Comparison of ENCODE assay signal across 17 cellular contexts in the genomic region with DNA sequence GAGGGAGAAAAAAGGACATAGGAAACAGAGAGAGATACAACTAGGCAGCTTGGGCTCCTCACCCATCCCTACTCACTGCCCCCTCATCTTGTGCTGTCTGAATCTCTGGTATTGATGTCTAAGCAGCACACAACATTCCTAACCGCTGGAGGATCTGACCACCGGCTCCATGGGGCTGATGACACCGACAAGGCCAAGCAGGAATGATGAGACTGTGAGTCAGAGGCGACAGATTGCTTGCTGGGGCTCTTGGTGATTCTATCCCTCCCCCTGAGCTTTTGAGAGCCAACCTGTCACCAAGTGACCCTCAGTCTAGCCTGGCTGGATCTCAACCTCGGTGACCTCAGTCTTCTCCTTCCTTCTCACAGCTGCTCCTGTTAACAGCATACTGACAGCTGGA. TPM values are rescaled to one million over a fixed set of nuclear protein-coding genes. Genes with fewer than 3 reads are reported as not detected.
DNase-seq lines count a peak whose midpoint lies in the region; ATAC-seq and TF ChIP-seq lines count a peak whose summit lies in the region.
"Had no signal": no experiment of that assay in that cellular context is flagged by ENCODE, and none has a peak within 500 bp of the region (broad histone marks: within the 10 kb centered on the region; RNA-seq: fewer than 3 reads in every experiment).

No MANE protein-coding gene starts in this region.

- H3K9me3 Mint-ChIP-seq in HFFc6 (peaks cover 22% of the 10 kb centered on the region), glutamatergic neuron (ENCODE audit: unreplicated experiment) (peaks cover 3% of the 10 kb centered on the region)
- H3K9me3 Mint-ChIP-seq: type B pancreatic cell had no signal

- no peak overlapping the region for H3K9ac ChIP-seq in adipocyte (ENCODE audit: low read length)
- H3K9ac ChIP-seq: parathyroid adenoma had no signal

- no peak overlapping the region for H3K4me3 ChIP-seq in adipocyte (ENCODE audit: low read length)
- H3K4me3 ChIP-seq: HAP-1 had no signal

- intact Hi-C loops in Right ventricle myocardium superior (cut with DNase I) = no loop called here

- H3K27me3 Mint-ChIP-seq in HFFc6 (ENCODE audit: insufficient read depth) (no peaks in the 10 kb centered on the region; the same call in 1 of the 2 replicates), glutamatergic neuron (ENCODE audit: unreplicated experiment) (no peaks in the 10 kb centered on the region)

- TF ChIP-seq CTCF in HFFc6 (IDR thresholded peaks at IDR 0.05) (no peak), glutamatergic neuron (IDR thresholded peaks at IDR 0.05; ENCODE audit: partially characterized antibody, unreplicated experiment) (no peak)

- DNase-seq in ACHN (peak; percentile 6), HFFc6 (peak; percentile 88), adipocyte (ENCODE audit: low read depth) (peak; percentile 69), glutamatergic neuron (peak; percentile 30), SHP77 treated with DMSO at 0.1 percent for 48 hours (lab: John Stamatoyannopoulos, UW) (no peak), NCI-H1092 (lab: John Stamatoyannopoulos, UW) (no peak), Right ventricle myocardium superior (no peak)
- DNase-seq: activated CD4-positive, CD25-positive, alpha-beta regulatory T cell; activated T-cell treated with anti-CD3 and anti-CD28 coated beads, Interleukin-2, amount 50 U/mL, for 1 hour; effector memory CD8-positive, alpha-beta T cell; hippocampal formation; NCI-H1092 treated with DMSO at 0.1 percent for 48 hours had no signal

- peaks cover 75% of the 10 kb centered on the region for H3K4me1 Mint-ChIP-seq in HFFc6 (ENCODE audit: low read depth)
- peaks cover 19% of the 10 kb centered on the region for H3K4me1 Mint-ChIP-seq in glutamatergic neuron (ENCODE audit: low read depth, unreplicated experiment)

- peaks cover 69% of the 10 kb centered on the region for H3K36me3 Mint-ChIP-seq in HFFc6 (ENCODE audit: low read depth)
- no peaks in the 10 kb centered on the region for H3K36me3 Mint-ChIP-seq in glutamatergic neuron (ENCODE audit: unreplicated experiment)
- H3K36me3 Mint-ChIP-seq: type B pancreatic cell had no signal

- ATAC-seq in HG02678 (IDR thresholded peaks at IDR 0.05; ENCODE audit: unreplicated experiment) (no peak), Right ventricle myocardium superior (ENCODE audit: poor library complexity) (no peak)
- ATAC-seq: effector memory CD8-positive, alpha-beta T cell had no signal

- H3K27ac Mint-ChIP-seq in HFFc6 (peak overlapping the region; percentile 85), glutamatergic neuron (ENCODE audit: unreplicated experiment) (peak overlapping the region; percentile 65)
- H3K27ac Mint-ChIP-seq: effector memory CD8-positive, alpha-beta T cell; type B pancreatic cell had no signal

- no peaks in the 10 kb centered on the region for H3K36me3 ChIP-seq in adipocyte (ENCODE audit: control insufficient read depth, insufficient read depth, low read length, severe bottlenecking)
- H3K36me3 ChIP-seq: HAP-1 had no signal

- in situ Hi-C loops in ACHN (cut with HindIII; ENCODE audit: low pct_ligation_motif_present, low pct_unique_long_range_greater_than_20kb, low sequenced_read_pairs) = no loop called here

- H3K4me3 Mint-ChIP-seq in HFFc6 (peak overlapping the region; percentile 69), glutamatergic neuron (ENCODE audit: unreplicated experiment) (no peak overlapping the region)
- H3K4me3 Mint-ChIP-seq: effector memory CD8-positive, alpha-beta T cell; type B pancreatic cell had no signal

- H3K9me3 ChIP-seq in adipocyte (ENCODE audit: control insufficient read depth, low read length) = peaks cover 5% of the 10 kb centered on the region
- H3K9me3 ChIP-seq: HAP-1 had no signal

- peaks cover 20% of the 10 kb centered on the region for H3K4me1 ChIP-seq in adipocyte (ENCODE audit: control insufficient read depth, insufficient read depth, low read length)
- H3K4me1 ChIP-seq: HAP-1, parathyroid adenoma had no signal

- no peaks in the 10 kb centered on the region for H3K27me3 ChIP-seq in adipocyte (replicated peaks; ENCODE audit: control insufficient read depth, insufficient read depth, low read length)

RNA-seq across cellular contexts. Expression of gene PAMR1, which starts 13.8 kb away (rescaled TPM):
- total RNA-seq in HFFc6 (2021; fragmentation: NEBNext Ultra II Directional; extraction: Animal tissue kit (Norgen Biotek cat#: 25700)) = 100 to 1,000 TPM; 151 to 209 (median 191) TPM
- total RNA-seq in glutamatergic neuron (ENCODE audit: unreplicated experiment) (10.6 TPM), Right ventricle myocardium superior (14.5 TPM)
- total RNA-seq: lung microvascular endothelial cell had no signal

Comparison
In these comparisons a context has a peak if more than half of its experiments do, and no peak if none do; other contexts are left out.
1. DNase-seq: peak in ACHN (single experiment), HFFc6 (single experiment), adipocyte (single experiment) and glutamatergic neuron (single experiment); none in SHP77 treated with DMSO at 0.1 percent for 48 hours (single experiment), NCI-H1092 (single experiment) and Right ventricle myocardium superior (single experiment).